Comparison of ENCODE assay signal across 24 cellular contexts in genomic region chr18:79489900-79490592, GRCh38.
A peak's percentile ranks its signal among the peaks of the same experiment; 100 is the strongest.
DNase-seq lines count a peak whose midpoint lies in the region; ATAC-seq and TF ChIP-seq lines count a peak whose summit lies in the region.
"Had no signal": no experiment of that assay in that cellular context is flagged by ENCODE, and none has a peak within 500 bp of the region (broad histone marks: within the 10 kb centered on the region; RNA-seq: fewer than 3 reads in every experiment).

No MANE protein-coding gene starts in this region.

- peaks cover 16 to 46% (median 31%) of the 10 kb centered on the region in 7 donors for H3K9me3 Mint-ChIP-seq in CD14-positive monocyte
- H3K9me3 Mint-ChIP-seq: activated CD4-positive, alpha-beta T cell treated with anti-CD3 and anti-CD28 coated beads, Interleukin-2, amount 10 ng/mL, durations not matched to agents 7 days and 5 days; CD4-positive, alpha-beta memory T cell; immature natural killer cell had no signal

- H3K4me1 Mint-ChIP-seq in CD14-positive monocyte: no peaks in the 10 kb centered on the region

- peak overlapping the region in 1 of 7 donors; percentile 18 for H3K27ac Mint-ChIP-seq in CD14-positive monocyte
- H3K27ac Mint-ChIP-seq: activated CD4-positive, alpha-beta T cell treated with anti-CD3 and anti-CD28 coated beads, Interleukin-2, amount 10 ng/mL, durations not matched to agents 7 days and 5 days; immature natural killer cell had no signal

- peak overlapping the region; percentile 41 for H3K27ac ChIP-seq in KOPT-K1 (ENCODE audit: low read depth, low read length, poor library complexity, severe bottlenecking)
- H3K27ac ChIP-seq: thyroid gland had no signal

- no peaks in the 10 kb centered on the region for H3K9me3 ChIP-seq in KOPT-K1 (ENCODE audit: insufficient read depth, low read length, poor library complexity, severe bottlenecking)
- H3K9me3 ChIP-seq: thyroid gland had no signal

- H3K4me3 Mint-ChIP-seq in CD14-positive monocyte: no peak overlapping the region
- H3K4me3 Mint-ChIP-seq: activated CD4-positive, alpha-beta T cell treated with anti-CD3 and anti-CD28 coated beads, Interleukin-2, amount 10 ng/mL, durations not matched to agents 7 days and 5 days; CD4-positive, alpha-beta memory T cell; immature natural killer cell had no signal

- peaks cover 11% of the 10 kb centered on the region for H3K36me3 ChIP-seq in KOPT-K1 (ENCODE audit: insufficient read depth, low read length)
- H3K36me3 ChIP-seq: thyroid gland had no signal

- TF ChIP-seq CTCF in CD14-positive monocyte (IDR thresholded peaks at IDR 0.05): no peak

- peaks cover 0 to 2% (median 1%) of the 10 kb centered on the region in 3 donors for H3K27me3 Mint-ChIP-seq in CD14-positive monocyte (ENCODE audit: low read depth in 3 of 3)
- H3K27me3 Mint-ChIP-seq: activated CD4-positive, alpha-beta T cell treated with anti-CD3 and anti-CD28 coated beads, Interleukin-2, amount 10 ng/mL, durations not matched to agents 7 days and 5 days; CD4-positive, alpha-beta memory T cell had no signal

- peaks cover 32 to 73% of the 10 kb centered on the region in 2 donors for H3K36me3 Mint-ChIP-seq in CD14-positive monocyte

- intact Hi-C loops in CD14-positive monocyte (cut with micrococcal nuclease): no loop called here
- intact Hi-C loops in left cardiac atrium (cut with DNase I): no loop called here
- intact Hi-C loops in posterior vena cava (cut with DNase I): no loop called here

- peak; percentile 22 for DNase-seq in CD14-positive monocyte (ENCODE audit: low spot score)
- DNase-seq in left cardiac atrium: peak; percentile 11
- DNase-seq in posterior vena cava (ENCODE audit: low spot score): peak; percentile 68
- no peak for DNase-seq in GOT3 (lab: John Stamatoyannopoulos, UW)
- no peak for DNase-seq in NAMALWA (ENCODE audit: low spot score)
- DNase-seq: activated CD4-positive, alpha-beta T cell treated with anti-CD3 and anti-CD28 coated beads, Interleukin-2, amount 10 ng/mL, durations not matched to agents 7 days and 5 days; activated CD8-positive, alpha-beta memory T cell treated with anti-CD3 and anti-CD28 coated beads, Interleukin-2, amount 50 U/mL, for 48 hours; CD4-positive, alpha-beta memory T cell; DMS 273 treated with DMSO at 0.1 percent for 48 hours; effector memory CD4-positive, alpha-beta T cell; foreskin melanocyte; hippocampal formation; immature natural killer cell; NCI-H1092; NCI-H1930; NCI-H82; stimulated activated CD4-positive, alpha-beta T cell treated with anti-CD3 and anti-CD28 coated beads, Interleukin-4, amount 100 ng/mL, for 24 hours; stimulated activated naive CD4-positive, alpha-beta T cell treated with Interleukin-2 at 50 U/mL for 16 hours; T-helper 9 cell; thyroid gland had no signal

- ATAC-seq in left cardiac atrium: no peak
- no peak for ATAC-seq in HG03196 (IDR thresholded peaks at IDR 0.05; ENCODE audit: unreplicated experiment)
- ATAC-seq: esophagus mucosa, HCT116 had no signal

Comparison
In these comparisons a context has a peak if more than half of its experiments do, and no peak if none do; other contexts are left out.
1. DNase-seq: peak in CD14-positive monocyte (single experiment), left cardiac atrium (single experiment) and posterior vena cava (single experiment); none in GOT3 (single experiment) and NAMALWA (single experiment).